16 cellular contexts compared by ENCODE assay signal in the genomic region with DNA sequence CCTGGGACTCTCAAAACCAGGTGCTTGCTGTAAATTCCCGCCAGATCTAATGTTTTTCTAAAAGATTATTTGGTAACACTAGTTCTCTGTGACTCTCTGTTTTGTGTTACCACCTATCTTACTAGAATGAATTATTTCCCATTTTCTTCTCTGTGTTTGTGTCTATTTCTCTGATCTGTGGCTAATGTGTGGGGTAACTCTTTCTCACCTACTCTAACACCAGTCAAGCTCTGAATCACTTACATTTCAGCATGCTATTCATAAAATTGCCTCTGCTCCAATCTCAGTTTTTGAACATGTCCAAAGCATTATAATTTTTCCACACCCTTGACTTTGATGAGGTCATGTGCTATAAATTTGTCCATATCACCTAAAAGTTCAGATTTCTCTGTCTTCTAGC. TPM values are rescaled to one million over a fixed set of nuclear protein-coding genes. Genes with fewer than 3 reads are reported as not detected.
A peak's percentile ranks its signal among the peaks of the same experiment; 100 is the strongest.
DNase-seq lines count a peak whose midpoint lies in the region; ATAC-seq, FAIRE-seq and TF ChIP-seq lines count a peak whose summit lies in the region.
"Had no signal": no experiment of that assay in that cellular context is flagged by ENCODE, and none has a peak within 500 bp of the region (broad histone marks: within the 10 kb centered on the region; RNA-seq: fewer than 3 reads in every experiment).

No MANE protein-coding gene starts in this region.

- no peak for TF ChIP-seq CTCF in HEK293 (tag by site-specific recombination; IDR thresholded peaks at IDR 0.05)
- TF ChIP-seq CTCF in endothelial cell of umbilical vein (IDR thresholded peaks at IDR 0.05; ENCODE audit: extremely low read depth in 1 of 2, insufficient read depth in 1 of 2, low read depth in 1 of 2, low read length in 2 of 2), result no peak
- TF ChIP-seq CTCF in stomach (IDR thresholded peaks at IDR 0.05), result no peak

- H3K4me2 ChIP-seq in endothelial cell of umbilical vein (ENCODE audit: insufficient read depth, low read length), result no peak overlapping the region
- H3K4me2 ChIP-seq: BLaER1 treated with 17β-estradiol and CSF1 and Interleukin-3, amounts not matched to agents 10 nM and 100 nM had no signal

- TF ChIP-seq EP300 in stomach (IDR thresholded peaks at IDR 0.05), result no peak

- H3K4me3 ChIP-seq in HEK293 (ENCODE audit: low read depth, low read length) (no peak overlapping the region), endothelial cell of umbilical vein (replicated peaks in 1 of 3; ENCODE audit: insufficient read depth in 1 of 3, low read depth in 1 of 3, low read length in 3 of 3) (no peak overlapping the region), stomach (no peak overlapping the region)
- H3K4me3 ChIP-seq: BLaER1 treated with 17β-estradiol and CSF1 and Interleukin-3, amounts not matched to agents 10 nM and 100 nM had no signal

- no peaks in the 10 kb centered on the region for H3K9me1 ChIP-seq in endothelial cell of umbilical vein (replicated peaks; ENCODE audit: control insufficient read depth, extremely low read depth, insufficient read depth, low read length)

- POLR2A ChIA-PET in HEK293 (lab: Yijun Ruan, JAX) (no interaction called here), endothelial cell of umbilical vein (lab: Charles Lee) (no interaction called here)

- no peak for ATAC-seq in HG02678 (IDR thresholded peaks at IDR 0.05; ENCODE audit: unreplicated experiment)
- ATAC-seq: CD8-positive, alpha-beta T cell had no signal

- no TSS peak for BruUV-seq in endothelial cell of umbilical vein (replicated peaks; lab: Mats Ljungman, UMichigan)

- H3K27ac ChIP-seq in HEK293 (ENCODE audit: extremely low read depth, low read depth, low read length) (no peak overlapping the region), endothelial cell of umbilical vein (ENCODE audit: insufficient read depth, low read depth, low read length) (no peak overlapping the region), stomach (no peak overlapping the region)
- H3K27ac ChIP-seq: BLaER1 treated with 17β-estradiol and CSF1 and Interleukin-3, amounts not matched to agents 10 nM and 100 nM; HL-60 had no signal

- peak; percentile 33 for FAIRE-seq in GM18507 (lab: Jason Lieb, UNC)
- peak; percentile 38 for FAIRE-seq in endothelial cell of umbilical vein (lab: Jason Lieb, UNC)
- FAIRE-seq: H1 had no signal

- H3K27me3 ChIP-seq in endothelial cell of umbilical vein (ENCODE audit: control insufficient read depth in 2 of 2, insufficient read depth in 2 of 2, low read length in 2 of 2), result no peaks in the 10 kb centered on the region
- H3K27me3 ChIP-seq in stomach, result no peaks in the 10 kb centered on the region
- H3K27me3 ChIP-seq: BLaER1 treated with 17β-estradiol and CSF1 and Interleukin-3, amounts not matched to agents 10 nM and 100 nM had no signal

- H3K9me3 ChIP-seq in HEK293 (ENCODE audit: control insufficient read depth, insufficient read depth, low read depth, low read length) (no peaks in the 10 kb centered on the region), endothelial cell of umbilical vein (replicated peaks; ENCODE audit: control insufficient read depth, insufficient read depth, low read length) (no peaks in the 10 kb centered on the region), stomach (no peaks in the 10 kb centered on the region)
- H3K9me3 ChIP-seq: BLaER1 treated with 17β-estradiol and CSF1 and Interleukin-3, amounts not matched to agents 10 nM and 100 nM had no signal

- H3K4me1 ChIP-seq in HEK293 (ENCODE audit: control insufficient read depth, insufficient read depth, low read length), result no peaks in the 10 kb centered on the region
- H3K4me1 ChIP-seq in endothelial cell of umbilical vein (ENCODE audit: control insufficient read depth, extremely low read depth, insufficient read depth, low read length), result no peaks in the 10 kb centered on the region
- no peaks in the 10 kb centered on the region for H3K4me1 ChIP-seq in stomach
- H3K4me1 ChIP-seq: BLaER1 treated with 17β-estradiol and CSF1 and Interleukin-3, amounts not matched to agents 10 nM and 100 nM had no signal

- no peaks in the 10 kb centered on the region for H3K79me2 ChIP-seq in endothelial cell of umbilical vein (ENCODE audit: control insufficient read depth, insufficient read depth, low read length)

- CTCF ChIA-PET in HEK293 (lab: Yijun Ruan, JAX), result interaction anchor here (0.7 to 1.6 kb wide), 3 partner anchors 18 to 323 kb away, joined by 3 to 6 read pairs (median 5); no protein-coding TSS in a partner anchor
- CTCF ChIA-PET in endothelial cell of umbilical vein (lab: Charles Lee), result no interaction called here

- no peak overlapping the region for H2AFZ ChIP-seq in endothelial cell of umbilical vein (ENCODE audit: low read depth, low read length)

- intact Hi-C loops in endothelial cell of umbilical vein (cut with micrococcal nuclease) (no loop called here), stomach (cut with DNase I; ENCODE audit: low total_unique reads) (no loop called here)

- 65 to 90% (median 71%) methylated on average over 1 of the region's 1 CpG for WGBS in stomach, 5 donors

- H4K20me1 ChIP-seq in endothelial cell of umbilical vein (replicated peaks; ENCODE audit: control insufficient read depth, extremely low read depth, insufficient read depth, low read length), result no peaks in the 10 kb centered on the region
- H4K20me1 ChIP-seq: BLaER1 treated with 17β-estradiol and CSF1 and Interleukin-3, amounts not matched to agents 10 nM and 100 nM had no signal

- DNase-seq in GM18507 (ENCODE audit: extremely low spot score, insufficient read length, low read depth), result no peak
- DNase-seq in endothelial cell of umbilical vein (ENCODE audit: low read depth, low spot score), result no peak
- no peak for DNase-seq in stomach
- no peak for DNase-seq in anterior cingulate cortex (lab: John Stamatoyannopoulos, UW)
- DNase-seq: Calu3; CD8-positive, alpha-beta T cell; DMS79 treated with DMSO at 0.1 percent for 48 hours; GF-D8; H9 had no signal

- dilution Hi-C loops in endothelial cell of umbilical vein (cut with MboI; ENCODE audit: extremely low pct_ligation_motif_present, low sequenced_read_pairs), result no loop called here

- H3K36me3 ChIP-seq in HEK293 (ENCODE audit: control insufficient read depth in 2 of 2, insufficient read depth in 1 of 2, low read length in 2 of 2) (no peaks in the 10 kb centered on the region), endothelial cell of umbilical vein (ENCODE audit: control insufficient read depth in 2 of 2, extremely low read depth in 1 of 2, insufficient read depth in 2 of 2, low read length in 2 of 2) (no peaks in the 10 kb centered on the region), stomach (no peaks in the 10 kb centered on the region)
- H3K36me3 ChIP-seq: BLaER1 treated with 17β-estradiol and CSF1 and Interleukin-3, amounts not matched to agents 10 nM and 100 nM had no signal

- TF ChIP-seq POLR2A in endothelial cell of umbilical vein (IDR thresholded peaks at IDR 0.05; ENCODE audit: low read depth, low read length), result no peak
- no peak for TF ChIP-seq POLR2A in stomach (IDR thresholded peaks at IDR 0.05)

- no peak overlapping the region for H3K9ac ChIP-seq in endothelial cell of umbilical vein (replicated peaks; ENCODE audit: extremely low read depth, insufficient read depth, low read length)
- H3K9ac ChIP-seq: BLaER1 treated with 17β-estradiol and CSF1 and Interleukin-3, amounts not matched to agents 10 nM and 100 nM had no signal

TF ChIP-seq in HEK293, 187 proteins besides CTCF, POLR2A, EP300 and RAD21 (continues in another document):
- no peak for TF ChIP-seq ZNF76 (tag by site-specific recombination; IDR thresholded peaks at IDR 0.05; ENCODE audit: borderline replicate concordance, low read depth)

TF ChIP-seq in endothelial cell of umbilical vein, 7 proteins besides CTCF, POLR2A, EP300 and RAD21:
- TF ChIP-seq EZH2 (IDR thresholded peaks at IDR 0.05; ENCODE audit: borderline replicate concordance, low read depth, low read length, severe bottlenecking) (no peak), GATA2 (IDR thresholded peaks at IDR 0.05; ENCODE audit: insufficient read depth, insufficient read length, low read depth, low read length) (no peak), JUN (IDR thresholded peaks at IDR 0.05; ENCODE audit: borderline replicate concordance, insufficient read depth, insufficient read length, low read depth) (no peak), MYC (IDR thresholded peaks at IDR 0.05; ENCODE audit: low read depth, low read length) (no peak), FOS (IDR thresholded peaks at IDR 0.05; ENCODE audit: borderline replicate concordance, insufficient read depth, low read length) (no peak), POLR2AphosphoS5 (IDR thresholded peaks at IDR 0.05; ENCODE audit: insufficient read depth, low read depth, low read length) (no peak), MAX (IDR thresholded peaks at IDR 0.05; ENCODE audit: insufficient read depth, insufficient read length) (no peak)

RNA-seq across cellular contexts. Expression of gene COL19A1, which starts 23.2 kb away (rescaled TPM):
- total RNA-seq in endothelial cell of umbilical vein, result not detected in 2 replicates
- polyA plus RNA-seq in endothelial cell of umbilical vein, result not detected in 2 replicates
- polyA plus RNA-seq in endothelial cell of umbilical vein (2011; cell fraction: cytosol; rRNA removed), result not detected in 2 replicates
- not detected in 2 replicates for polyA plus RNA-seq in endothelial cell of umbilical vein (2011; cell fraction: nucleus; rRNA removed)
- polyA plus RNA-seq in endothelial cell of umbilical vein (2012), result not detected in 2 replicates
- polyA minus RNA-seq in endothelial cell of umbilical vein, result not detected in 2 replicates
- not detected for polyA minus RNA-seq in endothelial cell of umbilical vein (2011; cell fraction: cytosol; rRNA and poly(A)+ RNA removed)
- not detected in 2 replicates for polyA minus RNA-seq in endothelial cell of umbilical vein (2011; cell fraction: nucleus; rRNA and poly(A)+ RNA removed)
- 10 to 100 TPM in 2 of 5 donors, 1 to 10 TPM in 1, under 1 TPM in 1, not detected in 1; 0.45 to 13.4 (median 7.1) TPM for total RNA-seq in stomach
- polyA plus RNA-seq in stomach, result under 1 TPM in 1 of 3 donors, not detected in 2; 0.13 TPM
- total RNA-seq: A172, Calu3, H1, H9, HT1080 had no signal
- polyA plus RNA-seq: H1 had no signal

RNA-seq across cellular contexts. Expression of gene LMBRD1, which starts 46.4 kb away (rescaled TPM):
- 14.6 and 16.2 TPM in 2 replicates for total RNA-seq in endothelial cell of umbilical vein
- polyA plus RNA-seq in endothelial cell of umbilical vein, result 7.3 and 9.8 TPM in 2 replicates
- 8.2 TPM in 2 replicates for polyA plus RNA-seq in endothelial cell of umbilical vein (2011; cell fraction: cytosol; rRNA removed)
- 5.5 and 7.6 TPM in 2 replicates for polyA plus RNA-seq in endothelial cell of umbilical vein (2011; cell fraction: nucleus; rRNA removed)
- 12.3 and 13.6 TPM in 2 replicates for polyA plus RNA-seq in endothelial cell of umbilical vein (2012)
- 5.9 and 7.0 TPM in 2 replicates for polyA minus RNA-seq in endothelial cell of umbilical vein
- 8.8 TPM for polyA minus RNA-seq in endothelial cell of umbilical vein (2011; cell fraction: cytosol; rRNA and poly(A)+ RNA removed)
- polyA minus RNA-seq in endothelial cell of umbilical vein (2011; cell fraction: nucleus; rRNA and poly(A)+ RNA removed), result 9.9 and 10.3 TPM in 2 replicates
- 10 to 100 TPM in 4 of 5 donors, 1 to 10 TPM in 1; 9.8 to 83.0 (median 34.8) TPM for total RNA-seq in stomach
- polyA plus RNA-seq in stomach, result 10 to 100 TPM; 20.7 to 26.4 (median 25.7) TPM
